9 cellular contexts compared by ENCODE assay signal in the genomic region with DNA sequence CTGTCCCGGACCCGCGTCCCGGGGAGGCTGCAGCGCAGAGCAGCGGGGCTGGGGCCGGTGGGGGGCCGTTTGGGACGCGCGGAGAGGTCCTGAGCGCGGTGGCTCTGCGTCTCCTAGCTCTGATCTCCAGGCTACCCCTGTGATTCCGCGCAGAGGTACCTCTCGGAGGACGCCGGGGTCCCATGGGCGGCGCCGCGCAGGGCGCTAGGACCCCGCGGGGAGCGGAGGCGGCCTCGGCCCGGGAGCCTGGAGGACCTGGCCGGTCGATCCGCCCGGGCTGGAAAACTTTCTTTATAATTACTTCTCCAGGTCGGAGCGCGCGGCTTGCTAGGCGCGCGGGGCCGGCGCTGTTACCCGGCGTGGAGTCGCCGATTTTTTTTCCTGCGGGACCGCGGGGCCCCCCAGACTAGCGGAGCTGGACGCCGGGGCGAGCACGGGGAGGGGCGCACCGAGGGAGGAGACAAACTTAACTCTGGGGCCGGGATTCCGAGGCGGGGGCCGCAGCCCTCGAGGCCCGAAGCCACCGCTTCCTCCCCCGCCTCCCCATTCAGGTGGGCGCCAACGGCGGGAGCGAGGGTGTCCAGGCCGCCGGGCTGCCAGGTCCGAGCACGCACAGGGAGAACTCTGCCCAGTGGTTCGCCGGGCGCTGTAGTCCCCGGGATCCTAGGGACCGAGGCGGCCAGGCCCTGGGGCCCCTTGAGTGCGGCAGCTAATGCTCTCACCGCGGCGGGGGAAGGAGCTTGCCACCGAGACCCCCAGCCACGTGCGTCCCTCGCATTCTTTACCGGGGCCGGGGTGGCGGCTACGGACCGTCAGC. TPM values are rescaled to one million over a fixed set of nuclear protein-coding genes. Genes with fewer than 3 reads are reported as not detected.
DNase-seq lines count a peak whose midpoint lies in the region; ATAC-seq, FAIRE-seq and TF ChIP-seq lines count a peak whose summit lies in the region.
"Had no signal": no experiment of that assay in that cellular context is flagged by ENCODE, and none has a peak within 500 bp of the region (broad histone marks: within the 10 kb centered on the region; RNA-seq: fewer than 3 reads in every experiment).

No MANE protein-coding gene starts in this region.

- peak overlapping the region; percentile 92 for H3K9ac ChIP-seq in KMS-11

- no peak for FAIRE-seq in A549 (lab: Jason Lieb, UNC)
- FAIRE-seq: islet of Langerhans had no signal

- peak overlapping the region; percentile 98 for H2AFZ ChIP-seq in KMS-11 (ENCODE audit: low read depth)

- POLR2A ChIA-PET in A549 (lab: Yijun Ruan, JAX): interaction anchor here (0.5 to 6.1 kb wide), 52 partner anchors 8 to 1056 kb away, joined by 3 to 160 read pairs (median 6); a partner anchor contains a TSS

- ATAC-seq in A549 (peak; percentile 62 to 79), GM18505 (IDR thresholded peaks at IDR 0.05; ENCODE audit: unreplicated experiment) (peak; percentile 17), heart left ventricle (peak in 3 of 4 donors; percentile 66 to 71 (median 68)), GM21367 (IDR thresholded peaks at IDR 0.05; ENCODE audit: unreplicated experiment) (no peak)

- peak overlapping the region; percentile 95 for H3K4me2 ChIP-seq in A549
- peak overlapping the region; percentile 80 for H3K4me2 ChIP-seq in KMS-11

- no peak; a peak in 1 of 5 replicates for TF ChIP-seq RAD21 in A549 (conservative IDR thresholded peaks at IDR 0.05 in 1 of 2, IDR thresholded peaks at IDR 0.05 in 1 of 2)

- H3K4me3 ChIP-seq in A549 (peak overlapping the region; percentile 63), KMS-11 (IDR thresholded peaks at IDR 0.05; ENCODE audit: insufficient read depth, low read depth, low read length) (no peak overlapping the region), heart left ventricle (peak overlapping the region; percentile 27 to 93 (median 72)), ovary (peak overlapping the region; percentile 56)

- peaks cover 92% of the 10 kb centered on the region for H3K27me3 Mint-ChIP-seq in activated naive CD4-positive, alpha-beta T cell treated with anti-CD3 and anti-CD28 coated beads, Interleukin-2, amount 10 ng/mL, durations not matched to agents 7 days and 5 days

- H3K36me3 Mint-ChIP-seq in activated naive CD4-positive, alpha-beta T cell treated with anti-CD3 and anti-CD28 coated beads, Interleukin-2, amount 10 ng/mL, durations not matched to agents 7 days and 5 days: no peaks in the 10 kb centered on the region

- TF ChIP-seq CTCF in A549 (IDR thresholded peaks at IDR 0.05): no peak
- no peak for TF ChIP-seq CTCF in KMS-11 (conservative IDR thresholded peaks at IDR 0.05; ENCODE audit: low read depth, low read length)
- TF ChIP-seq CTCF in heart left ventricle (IDR thresholded peaks at IDR 0.05): no peak
- no peak for TF ChIP-seq CTCF in ovary (IDR thresholded peaks at IDR 0.05)

- H3K4me1 Mint-ChIP-seq in activated naive CD4-positive, alpha-beta T cell treated with anti-CD3 and anti-CD28 coated beads, Interleukin-2, amount 10 ng/mL, durations not matched to agents 7 days and 5 days: no peaks in the 10 kb centered on the region

- CTCF ChIA-PET in A549 (lab: Yijun Ruan, JAX): interaction anchor here (0.6 to 36.6 kb wide), 57 partner anchors 11 to 475 kb away, joined by 3 to 603 read pairs (median 8); a partner anchor contains a TSS
- CTCF ChIA-PET in activated naive CD4-positive, alpha-beta T cell treated with anti-CD3 and anti-CD28 coated beads, Interleukin-2, amount 10 ng/mL, durations not matched to agents 7 days and 5 days (lab: Charles Lee): interaction anchor here (0.7 to 1.5 kb wide), 3 partner anchors 19 to 71 kb away, joined by 3 read pairs; a partner anchor contains a TSS

- DNase-seq in A549 (ENCODE audit: low read depth in 1 of 2, low spot score in 1 of 2) (peak; percentile 66 to 73), heart left ventricle (peak; percentile 48 to 73 (median 56)), ovary (peak; percentile 20 to 61 (median 56)), NCI-H524 treated with DMSO at 0.1 percent for 48 hours (lab: John Stamatoyannopoulos, UW) (no peak)
- no peak for DNase-seq in activated naive CD4-positive, alpha-beta T cell treated with anti-CD3 and anti-CD28 coated beads, Interleukin-2, amount 10 ng/mL, durations not matched to agents 7 days and 5 days

- WGBS in A549 (ENCODE audit: missing lambda C conversion rate): 38% methylated on average over 62 of the region's 92 CpGs
- WGBS in heart left ventricle, 4 donors: 1 to 2% (median 1%) methylated on average over 20 to 92 of the region's 92 CpGs
- WGBS in ovary, 3 donors: 0 to 1% (median 1%) methylated on average over 33 to 92 of the region's 92 CpGs

- no peaks in the 10 kb centered on the region for H4K20me1 ChIP-seq in KMS-11 (ENCODE audit: insufficient read depth)

- H3K9me3 ChIP-seq in A549: no peaks in the 10 kb centered on the region
- H3K9me3 ChIP-seq in heart left ventricle: no peaks in the 10 kb centered on the region
- no peaks in the 10 kb centered on the region for H3K9me3 ChIP-seq in ovary

- no peak overlapping the region for H3K27ac Mint-ChIP-seq in activated naive CD4-positive, alpha-beta T cell treated with anti-CD3 and anti-CD28 coated beads, Interleukin-2, amount 10 ng/mL, durations not matched to agents 7 days and 5 days

- peak overlapping the region; percentile 86 to 93 for H3K27ac ChIP-seq in A549
- peak overlapping the region; percentile 64 for H3K27ac ChIP-seq in KMS-11
- peak overlapping the region in 9 of 12 donors; percentile 1 to 88 (median 57) for H3K27ac ChIP-seq in heart left ventricle
- H3K27ac ChIP-seq in ovary: peak overlapping the region in 1 of 2 donors; percentile 63

- H3K4me1 ChIP-seq in A549 (peaks cover 11% of the 10 kb centered on the region), KMS-11 (ENCODE audit: low read depth, poor library complexity, severe bottlenecking) (peaks cover 4% of the 10 kb centered on the region), heart left ventricle (peaks cover 0 to 37% (median 15%) of the 10 kb centered on the region in 12 donors), ovary (ENCODE audit: insufficient read depth) (peaks cover 10% of the 10 kb centered on the region)

- intact Hi-C loops in heart left ventricle (cut with DNase I) (loop anchor here in 8 of 10 donors (5.0 to 10.0 kb wide), 7 partner anchors 66 to 102 kb away; a partner anchor contains a TSS), ovary (cut with DNase I) (loop anchor here in 1 of 4 donors (1.0 to 10.0 kb wide), 3 partner anchors 70 to 168 kb away; a partner anchor contains a TSS)

- no peaks in the 10 kb centered on the region for H3K9me3 Mint-ChIP-seq in activated naive CD4-positive, alpha-beta T cell treated with anti-CD3 and anti-CD28 coated beads, Interleukin-2, amount 10 ng/mL, durations not matched to agents 7 days and 5 days

- TF ChIP-seq EP300 in A549 (IDR thresholded peaks at IDR 0.05): no peak
- no peak for TF ChIP-seq EP300 in ovary (IDR thresholded peaks at IDR 0.05)

- H3K4me3 Mint-ChIP-seq in activated naive CD4-positive, alpha-beta T cell treated with anti-CD3 and anti-CD28 coated beads, Interleukin-2, amount 10 ng/mL, durations not matched to agents 7 days and 5 days: peak overlapping the region; percentile 33

- no peaks in the 10 kb centered on the region for H3K79me2 ChIP-seq in KMS-11 (ENCODE audit: insufficient read depth, low read depth)

- H3K27me3 ChIP-seq in KMS-11 (ENCODE audit: insufficient read depth, low read depth) (no peaks in the 10 kb centered on the region), heart left ventricle (peaks cover 0 to 42% (median 16%) of the 10 kb centered on the region in 9 donors), ovary (no peaks in the 10 kb centered on the region)

- H3K36me3 ChIP-seq in KMS-11 (ENCODE audit: insufficient read depth) (no peaks in the 10 kb centered on the region), heart left ventricle (no peaks in the 10 kb centered on the region), ovary (no peaks in the 10 kb centered on the region)

- no peak for TF ChIP-seq POLR2A in A549 (IDR thresholded peaks at IDR 0.05; ENCODE audit: low read length)
- TF ChIP-seq POLR2A in GM18505 (IDR thresholded peaks at IDR 0.05; ENCODE audit: borderline replicate concordance, extremely low read depth, insufficient read depth, insufficient read length): no peak
- no peak for TF ChIP-seq POLR2A in heart left ventricle (IDR thresholded peaks at IDR 0.05)
- no peak for TF ChIP-seq POLR2A in ovary (IDR thresholded peaks at IDR 0.05)

TF ChIP-seq in A549, 52 proteins besides CTCF, POLR2A, EP300 and RAD21 (continues in another document):
- TF ChIP-seq EHMT2 (IDR thresholded peaks at IDR 0.05; ENCODE audit: low read depth) (no peak), ZNF302 (CRISPR knock-in tag; IDR thresholded peaks at IDR 0.05) (no peak), HDAC2 (IDR thresholded peaks at IDR 0.05) (peak; percentile 87), PHF8 (IDR thresholded peaks at IDR 0.05; ENCODE audit: borderline replicate concordance, low read depth) (peak; percentile 66), ESRRA (IDR thresholded peaks at IDR 0.05; ENCODE audit: borderline replicate concordance, low read length) (no peak)
- TF ChIP-seq, protein P1, sequence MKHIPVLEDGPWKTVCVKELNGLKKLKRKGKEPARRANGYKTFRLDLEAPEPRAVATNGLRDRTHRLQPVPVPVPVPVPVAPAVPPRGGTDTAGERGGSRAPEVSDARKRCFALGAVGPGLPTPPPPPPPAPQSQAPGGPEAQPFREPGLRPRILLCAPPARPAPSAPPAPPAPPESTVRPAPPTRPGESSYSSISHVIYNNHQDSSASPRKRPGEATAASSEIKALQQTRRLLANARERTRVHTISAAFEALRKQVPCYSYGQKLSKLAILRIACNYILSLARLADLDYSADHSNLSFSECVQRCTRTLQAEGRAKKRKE (CRISPR knock-in tag; IDR thresholded peaks at IDR 0.05; ENCODE audit: low read depth): no peak; the same call in 1 of the 2 replicates
- TF ChIP-seq, protein P2, sequence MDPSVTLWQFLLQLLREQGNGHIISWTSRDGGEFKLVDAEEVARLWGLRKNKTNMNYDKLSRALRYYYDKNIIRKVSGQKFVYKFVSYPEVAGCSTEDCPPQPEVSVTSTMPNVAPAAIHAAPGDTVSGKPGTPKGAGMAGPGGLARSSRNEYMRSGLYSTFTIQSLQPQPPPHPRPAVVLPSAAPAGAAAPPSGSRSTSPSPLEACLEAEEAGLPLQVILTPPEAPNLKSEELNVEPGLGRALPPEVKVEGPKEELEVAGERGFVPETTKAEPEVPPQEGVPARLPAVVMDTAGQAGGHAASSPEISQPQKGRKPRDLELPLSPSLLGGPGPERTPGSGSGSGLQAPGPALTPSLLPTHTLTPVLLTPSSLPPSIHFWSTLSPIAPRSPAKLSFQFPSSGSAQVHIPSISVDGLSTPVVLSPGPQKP (IDR thresholded peaks at IDR 0.05; ENCODE audit: low read depth, low read length): no peak

RNA-seq across cellular contexts. Expression of a gene that starts 0.8 kb away (rescaled TPM):
- polyA plus RNA-seq in A549 (2011; rRNA removed): 3.5 and 4.3 TPM in 2 replicates
- 4.5 and 6.6 TPM in 2 replicates for polyA plus RNA-seq in A549 (2012; cell fraction: cytosol; rRNA removed)
- polyA plus RNA-seq in A549 (2012; cell fraction: nucleus; rRNA removed): 3.8 and 4.5 TPM in 2 replicates
- 6.2 to 6.6 TPM (median 6.3 TPM) in 3 replicates for polyA plus RNA-seq in A549 (2017; fragmentation: RNase III; extraction: RNeasy Plus Mini Kit Qiagen cat#74134 plus additional on column Dnase treatment)
- polyA minus RNA-seq in A549 (2011; rRNA and poly(A)+ RNA removed): 5.2 and 5.7 TPM in 2 replicates
- total RNA-seq in heart left ventricle: 10 to 100 TPM in 2 of 9 donors, 1 to 10 TPM in 6, under 1 TPM in 1; 0.69 to 40.1 (median 2.5) TPM
- 1 to 10 TPM; 1.3 to 3.3 TPM for polyA plus RNA-seq in heart left ventricle
- total RNA-seq in ovary: 1 to 10 TPM; 1.5 to 6.1 (median 3.7) TPM
- 1 to 10 TPM in 1 of 2 donors, under 1 TPM in 1; 0.92 to 4.3 TPM for polyA plus RNA-seq in ovary

Comparison
In these comparisons a context has a peak if more than half of its experiments do, and no peak if none do; other contexts are left out.
1. DNase-seq: peak in A549 (2 of 2), heart left ventricle (5 of 5) and ovary (5 of 5); none in activated naive CD4-positive, alpha-beta T cell treated with anti-CD3 and anti-CD28 coated beads, Interleukin-2, amount 10 ng/mL, durations not matched to agents 7 days and 5 days (single experiment) and NCI-H524 treated with DMSO at 0.1 percent for 48 hours (single experiment).